8 cellular contexts compared by ENCODE assay signal in the genomic region with DNA sequence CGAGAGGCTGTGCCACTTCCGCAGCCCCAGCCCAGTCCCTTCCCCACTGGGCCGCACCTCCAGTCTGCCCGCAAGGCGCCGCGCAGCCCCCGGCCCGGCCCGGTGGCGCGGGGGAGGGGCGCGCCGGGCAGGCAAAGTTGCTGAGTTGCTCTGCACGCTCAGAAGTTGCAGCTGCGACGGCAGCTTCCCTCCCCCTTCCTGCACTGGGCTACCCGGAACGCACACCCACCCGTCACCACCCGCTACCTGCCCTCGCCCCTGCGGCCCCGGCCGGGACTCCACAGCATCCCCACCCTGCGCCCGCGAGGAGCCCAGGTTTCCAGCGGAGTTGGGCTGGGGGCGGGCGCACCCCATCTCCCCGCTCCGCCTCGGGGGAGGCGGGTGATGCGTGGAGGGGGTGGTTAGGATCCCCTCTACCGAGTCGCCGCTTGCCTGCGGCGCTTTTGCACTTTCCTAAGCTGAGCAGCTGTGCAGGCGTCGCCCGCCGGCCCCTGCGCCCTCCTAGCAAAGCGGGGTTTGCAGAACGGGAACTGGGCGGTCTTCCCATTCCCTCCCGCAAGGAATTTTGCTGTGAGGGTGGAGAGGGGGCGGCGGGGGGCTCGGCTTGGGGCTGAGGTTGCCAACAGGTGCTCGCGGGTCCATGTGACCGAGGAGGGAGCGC. TPM values are rescaled to one million over a fixed set of nuclear protein-coding genes. Genes with fewer than 3 reads are reported as not detected.
DNase-seq lines count a peak whose midpoint lies in the region; ATAC-seq and TF ChIP-seq lines count a peak whose summit lies in the region.

No MANE protein-coding gene starts in this region.

- H3K4me3 ChIP-seq in ACC112 (ENCODE audit: low read depth, low read length) (peak overlapping the region; percentile 74), WERI-Rb-1 (ENCODE audit: low read depth, low read length) (peak overlapping the region; percentile 45), right lobe of liver (peak overlapping the region; percentile 52 to 65 (median 59))

- H3K27me3 Mint-ChIP-seq in IgD-negative memory B cell: peaks cover 3% of the 10 kb centered on the region

- TF ChIP-seq CTCF in WERI-Rb-1 (IDR thresholded peaks at IDR 0.05; ENCODE audit: low read depth, low read length) (no peak), right lobe of liver (IDR thresholded peaks at IDR 0.05) (no peak)

- H3K36me3 ChIP-seq in ACC112 (ENCODE audit: insufficient read depth, low read length) (no peaks in the 10 kb centered on the region), WERI-Rb-1 (no peaks in the 10 kb centered on the region), right lobe of liver (no peaks in the 10 kb centered on the region)

- peaks cover 12 to 25% (median 13%) of the 10 kb centered on the region in 3 donors for H3K4me1 Mint-ChIP-seq in IgD-negative memory B cell

- H3K4me1 ChIP-seq in ACC112 (ENCODE audit: control insufficient read depth, insufficient read depth, low read length, unreplicated experiment) (peaks cover 10% of the 10 kb centered on the region), right lobe of liver (peaks cover 0 to 15% (median 0%) of the 10 kb centered on the region in 4 donors)

- H3K27ac Mint-ChIP-seq in IgD-negative memory B cell: peak overlapping the region in 1 of 3 donors; percentile 50

- no peaks in the 10 kb centered on the region for H3K36me3 Mint-ChIP-seq in IgD-negative memory B cell

- H3K27ac ChIP-seq in ACC112 (ENCODE audit: low read depth, low read length): no peak overlapping the region
- H3K27ac ChIP-seq in WERI-Rb-1: peak overlapping the region; percentile 78
- peak overlapping the region; percentile 4 for H3K27ac ChIP-seq in cingulate gyrus (ENCODE audit: low read depth, low read length)
- H3K27ac ChIP-seq in right lobe of liver: peak overlapping the region; percentile 65 to 85 (median 77)

- ATAC-seq in GM18907 (IDR thresholded peaks at IDR 0.05; ENCODE audit: unreplicated experiment) (peak; percentile 70), right lobe of liver (peak; percentile 72 to 84 (median 80)), GM21381 (IDR thresholded peaks at IDR 0.05; ENCODE audit: unreplicated experiment) (no peak)

- H3K9me3 ChIP-seq in WERI-Rb-1 (ENCODE audit: severe bottlenecking): no peaks in the 10 kb centered on the region
- no peaks in the 10 kb centered on the region for H3K9me3 ChIP-seq in right lobe of liver

- TF ChIP-seq POLR2A in right lobe of liver (IDR thresholded peaks at IDR 0.05): peak; percentile 51

- intact Hi-C loops in right lobe of liver (cut with DNase I): no loop called here

- peak overlapping the region; percentile 74 to 96 (median 78) for H3K4me3 Mint-ChIP-seq in IgD-negative memory B cell

- WGBS in right lobe of liver (ENCODE audit: insufficient coverage, low coverage, low lambda C conversion rate, missing lambda C conversion rate): 4% methylated on average over 9 of the region's 58 CpGs

- no peaks in the 10 kb centered on the region for H3K9me3 Mint-ChIP-seq in IgD-negative memory B cell

- H3K79me2 ChIP-seq in ACC112 (ENCODE audit: control insufficient read depth, insufficient read depth, low read length, unreplicated experiment): no peaks in the 10 kb centered on the region

- peak; percentile 51 for DNase-seq in WERI-Rb-1
- peak; percentile 67 to 76 (median 73) for DNase-seq in right lobe of liver
- DNase-seq in stimulated activated CD8-positive, alpha-beta memory T cell treated with anti-CD3 and anti-CD28 coated beads, Interleukin-15, amount 100 ng/mL, for 48 hours (ENCODE audit: low read depth in 2 of 2): peak; percentile 14 to 20

- peak overlapping the region; percentile 76 for H2AFZ ChIP-seq in ACC112 (ENCODE audit: low read length, unreplicated experiment)

- no peaks in the 10 kb centered on the region for H3K27me3 ChIP-seq in ACC112 (ENCODE audit: insufficient read depth, low read length)
- no peaks in the 10 kb centered on the region for H3K27me3 ChIP-seq in WERI-Rb-1 (ENCODE audit: insufficient read depth, low read depth, severe bottlenecking)
- no peaks in the 10 kb centered on the region for H3K27me3 ChIP-seq in right lobe of liver

RNA-seq across cellular contexts. Expression of a gene that starts 55.9 kb away (rescaled TPM):
- polyA plus RNA-seq in IgD-negative memory B cell: 6.1 TPM
- 10 to 100 TPM; 28.7 to 46.3 (median 39.6) TPM for total RNA-seq in right lobe of liver

Comparison
In these comparisons a context has a peak if more than half of its experiments do, and no peak if none do; other contexts are left out.
1. DNase-seq: peak in every context shown above with its lines; median percentile 73 in right lobe of liver; 51 in WERI-Rb-1; 17 in stimulated activated CD8-positive, alpha-beta memory T cell treated with anti-CD3 and anti-CD28 coated beads, Interleukin-15, amount 100 ng/mL, for 48 hours.